Comparison of ENCODE assay signal across 8 cellular contexts in genomic region chrX:151396827-151397740, GRCh38. TPM values are rescaled to one million over a fixed set of nuclear protein-coding genes. Genes with fewer than 3 reads are reported as not detected.
A peak's percentile ranks its signal among the peaks of the same experiment; 100 is the strongest.
DNase-seq lines count a peak whose midpoint lies in the region; ATAC-seq, FAIRE-seq and TF ChIP-seq lines count a peak whose summit lies in the region.

Gene VMA21, plus strand, starts transcription at chrX:151397206. Its CDS starts 103 bp downstream, at chrX:151397309.

- ATAC-seq in HG03442 (IDR thresholded peaks at IDR 0.05; ENCODE audit: unreplicated experiment) (peak; percentile 77), right lobe of liver (peak; percentile 92 to 98 (median 95))

- peak; percentile 75 for FAIRE-seq in GM19239 (lab: Jason Lieb, UNC)

- peak within 1 kb of the TSS; percentile 62 for H3K4me2 ChIP-seq in BLaER1

- peak; percentile 63 for TF ChIP-seq POLR2A in right lobe of liver (IDR thresholded peaks at IDR 0.05)

- peaks cover 36% of the 10 kb centered on the region for H4K20me1 ChIP-seq in BLaER1

- H3K27me3 ChIP-seq in BLaER1 (peaks cover 32% of the 10 kb centered on the region; the same call in 1 of the 2 replicates), right lobe of liver (no peaks in the 10 kb centered on the region)

- no peak for TF ChIP-seq CTCF in right lobe of liver (IDR thresholded peaks at IDR 0.05)

- H3K4me1 ChIP-seq in BLaER1 (peaks cover 25% of the 10 kb centered on the region), right lobe of liver (peaks cover 0 to 5% (median 0%) of the 10 kb centered on the region in 4 donors)

- WGBS in right lobe of liver (ENCODE audit: insufficient coverage, low coverage, low lambda C conversion rate, missing lambda C conversion rate) = 34% methylated on average over 29 of the region's 97 CpGs

- no peaks in the 10 kb centered on the region for H3K36me3 ChIP-seq in BLaER1
- H3K36me3 ChIP-seq in right lobe of liver = no peaks in the 10 kb centered on the region

- no peaks in the 10 kb centered on the region for H3K9me3 ChIP-seq in BLaER1
- H3K9me3 ChIP-seq in right lobe of liver = no peaks in the 10 kb centered on the region

- H3K9ac ChIP-seq in BLaER1 = peak within 1 kb of the TSS; percentile 90

- H3K4me3 ChIP-seq in BLaER1 (peak within 1 kb of the TSS; percentile 80), right lobe of liver (peak within 1 kb of the TSS; percentile 73 to 84 (median 74))

- H3K27ac ChIP-seq in BLaER1 = peak within 1 kb of the TSS; percentile 95
- peak within 1 kb of the TSS; percentile 84 to 87 (median 87) for H3K27ac ChIP-seq in right lobe of liver

- intact Hi-C loops in right lobe of liver (cut with DNase I) = no loop called here

- DNase-seq in GM19239 (ENCODE audit: insufficient read length, low spot score) (peak; percentile 46), NCI-H524 treated with DMSO at 0.1 percent for 48 hours (lab: John Stamatoyannopoulos, UW) (peak; percentile 32), dermis blood vessel endothelial cell (peak; percentile 86), right lobe of liver (peak; percentile 88 to 92 (median 90))
- DNase-seq in activated CD4-positive, alpha-beta T cell treated with anti-CD3 and anti-CD28 coated beads, Interleukin-2, amount 50 U/mL, for 24 hours (ENCODE audit: low read depth in 1 of 2, low spot score in 1 of 2) = peak; percentile 61 to 67
- DNase-seq in stimulated activated CD4-positive, alpha-beta T cell treated with anti-CD3 and anti-CD28 coated beads, Interleukin-4, amount 100 ng/mL, for 24 hours = peak; percentile 81

RNA-seq across cellular contexts. Expression of gene VMA21, which starts in this region (rescaled TPM):
- total RNA-seq in dermis blood vessel endothelial cell = 60.6 and 60.9 TPM in 2 replicates
- total RNA-seq in right lobe of liver = 10 to 100 TPM in 5 of 6 experiments, 1 to 10 TPM in 1; 7.8 to 17.8 (median 13.0) TPM

Comparison
In these comparisons a context has a peak if more than half of its experiments do, and no peak if none do; other contexts are left out.
1. Peak in every context shown above with its lines: DNase-seq, ATAC-seq, H3K4me3 ChIP-seq and H3K27ac ChIP-seq.
2. DNase-seq: peak in every context shown above with its lines; median percentile 90 in right lobe of liver; 86 in dermis blood vessel endothelial cell; 81 in stimulated activated CD4-positive, alpha-beta T cell treated with anti-CD3 and anti-CD28 coated beads, Interleukin-4, amount 100 ng/mL, for 24 hours; 64 in activated CD4-positive, alpha-beta T cell treated with anti-CD3 and anti-CD28 coated beads, Interleukin-2, amount 50 U/mL, for 24 hours; 46 in GM19239; 32 in NCI-H524 treated with DMSO at 0.1 percent for 48 hours.